ENCODE assay signal across 8 cellular contexts in the genomic region with DNA sequence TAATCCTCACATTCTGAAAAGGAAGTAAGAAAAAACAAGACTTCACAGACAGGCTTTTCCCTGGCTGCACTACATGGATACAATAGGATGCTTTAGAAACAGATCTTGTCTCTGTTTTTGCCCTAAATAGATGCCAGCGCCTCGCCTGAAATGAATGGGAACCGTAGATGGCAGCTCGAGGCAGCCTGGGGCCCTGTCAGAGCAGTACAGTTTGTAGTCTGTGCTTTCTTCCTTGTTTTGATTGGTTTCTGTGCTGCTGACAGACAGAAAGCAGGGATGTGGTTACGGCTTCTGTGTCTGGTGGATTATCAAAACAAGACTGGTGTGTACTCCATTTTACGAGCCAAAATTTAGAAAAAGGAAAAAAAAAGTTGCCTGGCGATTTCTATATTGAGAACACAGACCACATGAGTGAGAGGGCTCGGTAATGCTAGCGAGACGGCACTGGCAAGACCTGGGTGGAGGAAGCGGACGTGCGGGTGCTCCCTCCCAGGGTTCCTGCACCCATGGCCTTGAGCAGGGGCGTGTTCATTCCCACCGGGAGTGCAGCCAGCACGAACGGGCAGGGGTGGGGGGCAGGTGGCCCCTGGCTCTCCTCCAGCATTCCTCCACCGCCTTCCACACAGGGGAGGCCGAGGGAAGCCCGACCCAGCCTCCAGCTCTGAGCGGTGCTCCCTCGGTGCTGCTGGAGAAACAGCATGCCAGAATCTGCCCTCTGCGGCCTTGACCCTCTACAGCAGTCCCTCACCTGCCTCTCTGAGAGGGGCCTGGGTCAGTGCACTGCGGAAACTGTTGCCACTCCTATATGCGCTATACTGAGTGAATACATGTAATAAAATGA. TPM values are rescaled to one million over a fixed set of nuclear protein-coding genes. Genes with fewer than 3 reads are reported as not detected.
DNase-seq lines count a peak whose midpoint lies in the region; ATAC-seq and TF ChIP-seq lines count a peak whose summit lies in the region.

No MANE protein-coding gene starts in this region.

- no peaks in the 10 kb centered on the region for H4K20me1 ChIP-seq in mammary epithelial cell (ENCODE audit: insufficient read depth, low read length)

- no peaks in the 10 kb centered on the region for H3K9me3 ChIP-seq in mammary epithelial cell (replicated peaks; ENCODE audit: insufficient read depth, low read length)

- no peak overlapping the region for H3K27ac ChIP-seq in mammary epithelial cell (ENCODE audit: insufficient read depth, low read depth, low read length)

- no peaks in the 10 kb centered on the region for H3K36me3 ChIP-seq in mammary epithelial cell (ENCODE audit: insufficient read depth, low read length)
- no peaks in the 10 kb centered on the region for H3K36me3 ChIP-seq in kidney epithelial cell (ENCODE audit: control insufficient read depth, insufficient read depth, low read length)

- TF ChIP-seq CTCF in mammary epithelial cell (conservative IDR thresholded peaks at IDR 0.05 in 1 of 2, IDR thresholded peaks at IDR 0.05 in 1 of 2; ENCODE audit: extremely low read depth in 1 of 2, insufficient read depth in 1 of 2, low read depth in 1 of 2, low read length in 2 of 2) (no peak), kidney epithelial cell (IDR thresholded peaks at IDR 0.05; ENCODE audit: insufficient read depth, low read length, poor library complexity, severe bottlenecking) (no peak)

- DNase-seq in AG08396 (ENCODE audit: low spot score) (peak; percentile 75), GM19240 (ENCODE audit: insufficient read length, low spot score) (peak; percentile 26), UCSD-AML1 (lab: John Stamatoyannopoulos, UW; ENCODE audit: unreplicated experiment) (peak; percentile 56), mammary epithelial cell (peak; percentile 47), kidney epithelial cell (ENCODE audit: low read depth) (no peak), NCI-H146 treated with DMSO at 0.1 percent for 48 hours (lab: John Stamatoyannopoulos, UW; ENCODE audit: unreplicated experiment) (no peak)
- peak; percentile 61 for DNase-seq in stimulated activated CD4-positive, alpha-beta T cell treated with anti-CD3 and anti-CD28 coated beads, Interleukin-1b, Interleukin-23, amount 100 ng/mL, for 48 hours

- dilution Hi-C loops in mammary epithelial cell (cut with HindIII; ENCODE audit: low sequenced_read_pairs) = loop anchor here (5.0 kb wide), 1 partner anchor 90 kb away; no protein-coding TSS in a partner anchor

- H3K27me3 ChIP-seq in mammary epithelial cell (ENCODE audit: insufficient read depth, low read length) (no peaks in the 10 kb centered on the region), kidney epithelial cell (ENCODE audit: control insufficient read depth, insufficient read depth, low read length) (no peaks in the 10 kb centered on the region)

- ATAC-seq in HG03354 (IDR thresholded peaks at IDR 0.05; ENCODE audit: poor library complexity, severe bottlenecking, unreplicated experiment) = peak; percentile 57

- no peak overlapping the region for H3K4me2 ChIP-seq in mammary epithelial cell (ENCODE audit: insufficient read depth, low read depth, low read length)

- no peaks in the 10 kb centered on the region for H3K79me2 ChIP-seq in mammary epithelial cell (ENCODE audit: insufficient read depth, low read length)

- no peak overlapping the region for H3K4me3 ChIP-seq in mammary epithelial cell (replicated peaks in 1 of 3; ENCODE audit: insufficient read depth in 1 of 3, low read depth in 2 of 3, low read length in 3 of 3)
- H3K4me3 ChIP-seq in kidney epithelial cell (ENCODE audit: low read depth, low read length) = peak overlapping the region; percentile 19

- 89% methylated on average over 16 of the region's 25 CpGs for WGBS in mammary epithelial cell (ENCODE audit: low coverage, missing lambda C conversion rate)

- no TSS peak for BruUV-seq in mammary epithelial cell (replicated peaks; lab: Mats Ljungman, UMichigan)

- no peak overlapping the region for H2AFZ ChIP-seq in mammary epithelial cell (ENCODE audit: low read depth, low read length)

- no peaks in the 10 kb centered on the region for H3K4me1 ChIP-seq in mammary epithelial cell (ENCODE audit: insufficient read depth, low read length)

- CTCF ChIA-PET in mammary epithelial cell (lab: Charles Lee; ENCODE audit: low non-redundant PET) = no interaction called here

- no peak overlapping the region for H3K9ac ChIP-seq in mammary epithelial cell (ENCODE audit: insufficient read depth, low read length)

- in situ Hi-C loops in mammary epithelial cell (cut with MboI; ENCODE audit: low sequenced_read_pairs in 2 of 2) = no loop called here

- intact Hi-C loops in mammary epithelial cell (cut with micrococcal nuclease) = no loop called here

RNA-seq across cellular contexts. Expression of a gene that starts 37.5 kb away (rescaled TPM):
- not detected for total RNA-seq in mammary epithelial cell
- not detected for polyA plus RNA-seq in mammary epithelial cell
- not detected for polyA minus RNA-seq in mammary epithelial cell
- not detected in 2 replicates for total RNA-seq in kidney epithelial cell

Comparison
In these comparisons a context has a peak if more than half of its experiments do, and no peak if none do; other contexts are left out.
1. DNase-seq: peak in AG08396 (single experiment), GM19240 (single experiment), UCSD-AML1 (single experiment), mammary epithelial cell (single experiment) and stimulated activated CD4-positive, alpha-beta T cell treated with anti-CD3 and anti-CD28 coated beads, Interleukin-1b, Interleukin-23, amount 100 ng/mL, for 48 hours (single experiment); none in kidney epithelial cell (single experiment) and NCI-H146 treated with DMSO at 0.1 percent for 48 hours (single experiment).